Comparison of ENCODE assay signal across 8 cellular contexts in the genomic region with DNA sequence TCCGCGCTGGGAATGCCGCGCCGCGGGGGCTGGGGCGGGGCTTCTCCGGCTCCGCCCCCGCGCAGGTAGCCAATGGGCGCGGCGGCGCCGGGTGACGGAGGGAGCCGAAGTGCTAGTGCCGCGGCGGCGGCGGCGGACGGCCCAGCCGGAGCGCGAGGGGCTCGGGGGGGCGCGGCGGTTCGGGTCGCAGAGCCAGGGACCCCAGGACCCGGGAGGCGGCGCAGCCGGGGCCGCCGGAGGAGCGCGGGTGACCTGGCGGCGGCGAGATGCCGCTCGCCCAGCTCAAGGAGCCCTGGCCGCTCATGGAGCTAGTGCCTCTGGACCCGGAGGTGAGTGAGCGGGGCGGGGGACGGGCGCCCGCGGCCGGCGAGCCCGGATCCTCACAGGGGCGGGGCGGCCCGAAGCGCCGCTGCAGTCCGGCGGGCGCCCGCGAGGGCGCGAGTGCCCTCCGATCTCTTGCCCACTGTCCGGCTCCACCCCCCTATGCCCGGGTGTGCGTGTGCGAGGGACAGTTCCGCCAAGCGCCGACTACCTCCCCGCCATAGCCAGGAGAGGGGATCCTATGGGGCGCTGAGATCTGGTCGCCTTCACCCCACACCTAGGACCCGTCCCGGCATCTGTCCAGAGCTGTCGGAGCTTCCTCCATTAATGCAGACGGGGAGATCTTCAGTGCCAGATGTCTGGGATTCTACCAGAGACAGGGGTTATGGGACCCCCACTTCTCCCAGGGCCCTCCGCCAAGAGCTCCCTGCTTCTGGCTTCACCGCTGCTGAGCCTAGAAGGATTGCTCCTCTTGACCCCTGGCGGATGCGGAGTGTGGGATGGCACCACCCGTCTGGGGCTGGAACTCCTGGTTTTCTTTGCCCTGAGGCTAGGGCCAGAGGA. TPM values are rescaled to one million over a fixed set of nuclear protein-coding genes. Genes with fewer than 3 reads are reported as not detected.
A peak's percentile ranks its signal among the peaks of the same experiment; 100 is the strongest.
DNase-seq lines count a peak whose midpoint lies in the region; ATAC-seq, FAIRE-seq and TF ChIP-seq lines count a peak whose summit lies in the region.

A gene (plus strand): TSS at position 107 of the 885 bp plus-strand sequence. CDS start 160 bp downstream, at position 267.

- H3K27ac Mint-ChIP-seq in Caco-2 (ENCODE audit: unreplicated experiment) (peak within 1 kb of the TSS; percentile 87), nephron (peak within 1 kb of the TSS in 2 of 3 experiments; percentile 70 to 73)

- no peak for FAIRE-seq in RCC 7860 (lab: Jason Lieb, UNC)

- H3K36me3 Mint-ChIP-seq in Caco-2 (ENCODE audit: insufficient read depth, unreplicated experiment) = no peaks in the 10 kb centered on the region
- no peaks in the 10 kb centered on the region for H3K36me3 Mint-ChIP-seq in nephron (ENCODE audit: low read depth)

- peaks cover 18% of the 10 kb centered on the region for H3K4me1 ChIP-seq in Caco-2

- H3K4me3 Mint-ChIP-seq in Caco-2 (ENCODE audit: unreplicated experiment) (peak within 1 kb of the TSS; percentile 90), nephron (peak within 1 kb of the TSS; percentile 87 to 89 (median 87))

- POLR2A ChIA-PET in Caco-2 (lab: Charles Lee) = interaction anchor here (0.6 to 2.1 kb wide), 3 partner anchors 29 to 163 kb away, joined by 3 to 12 read pairs (median 6); no protein-coding TSS in a partner anchor

- no peaks in the 10 kb centered on the region for H3K27me3 Mint-ChIP-seq in Caco-2 (ENCODE audit: insufficient read depth, unreplicated experiment)
- H3K27me3 Mint-ChIP-seq in nephron (ENCODE audit: low read depth) = peaks cover 15% of the 10 kb centered on the region

- intact Hi-C loops in Caco-2 (cut with micrococcal nuclease; ENCODE audit: unreplicated experiment) = no loop called here

- peak within 1 kb of the TSS; percentile 48 for H3K27ac ChIP-seq in HL-60 (replicated peaks)

- DNase-seq in Caco-2 (peak; percentile 65 to 81), HL-60 (ENCODE audit: low read depth in 1 of 2, low spot score in 1 of 2) (peak in 1 of 2 experiments; percentile 45), RCC 7860 (ENCODE audit: low spot score) (peak; percentile 25), fibroblast of villous mesenchyme (ENCODE audit: low read depth) (peak; percentile 30), superior temporal gyrus (ENCODE audit: extremely low spot score) (peak; percentile 77)
- DNase-seq in activated T-helper 9 cell treated with anti-CD3 and anti-CD28 coated beads, Interleukin-2, amount 50 U/mL, for 16 hours (ENCODE audit: low read depth) = peak; percentile 54

- peak; percentile 73 for ATAC-seq in GM19455 (IDR thresholded peaks at IDR 0.05; ENCODE audit: unreplicated experiment)

- H3K4me3 ChIP-seq in Caco-2 (ENCODE audit: low read depth, low read length) (peak within 1 kb of the TSS; percentile 53), HL-60 (replicated peaks; ENCODE audit: insufficient read depth, low read length) (peak within 1 kb of the TSS; percentile 93), fibroblast of villous mesenchyme (ENCODE audit: low read depth, low read length) (peak within 1 kb of the TSS; percentile 67)

- H3K9me3 Mint-ChIP-seq in Caco-2 (ENCODE audit: unreplicated experiment) (no peaks in the 10 kb centered on the region), nephron (no peaks in the 10 kb centered on the region)

- H3K36me3 ChIP-seq in Caco-2 (ENCODE audit: control insufficient read depth, insufficient read depth, low read length) = no peaks in the 10 kb centered on the region

- no TSS peak for BruUV-seq in Caco-2 (replicated peaks; lab: Mats Ljungman, UMichigan)

- H3K9me3 ChIP-seq in Caco-2 = no peaks in the 10 kb centered on the region

- H3K27me3 ChIP-seq in Caco-2 (replicated peaks; ENCODE audit: control insufficient read depth, insufficient read depth, low read length) = no peaks in the 10 kb centered on the region
- no peaks in the 10 kb centered on the region for H3K27me3 ChIP-seq in HL-60 (ENCODE audit: insufficient read depth, poor library complexity, severe bottlenecking)

- no peaks in the 10 kb centered on the region for H3K4me1 Mint-ChIP-seq in Caco-2 (ENCODE audit: low read depth, unreplicated experiment)
- H3K4me1 Mint-ChIP-seq in nephron = peaks cover 4% of the 10 kb centered on the region

- CTCF ChIA-PET in Caco-2 (lab: Charles Lee) = interaction anchor here (0.6 to 1.7 kb wide), 6 partner anchors 8 to 335 kb away, joined by 3 to 15 read pairs (median 4); no protein-coding TSS in a partner anchor

- TF ChIP-seq CTCF in Caco-2 (IDR thresholded peaks at IDR 0.05; ENCODE audit: insufficient read depth in 1 of 2, low read depth in 1 of 2, low read length in 1 of 2, severe bottlenecking in 1 of 2, unreplicated experiment in 1 of 2) (no peak), HL-60 (IDR thresholded peaks at IDR 0.05; ENCODE audit: insufficient read depth, low read length) (no peak), fibroblast of villous mesenchyme (IDR thresholded peaks at IDR 0.05; ENCODE audit: insufficient read depth, low read depth, low read length) (no peak), nephron (IDR thresholded peaks at IDR 0.05; ENCODE audit: unreplicated experiment in 3 of 3) (no peak)

RNA-seq across cellular contexts. Expression of the gene that starts here (rescaled TPM):
- total RNA-seq in Caco-2 (2022) = 26.9 and 29.0 TPM in 2 replicates
- total RNA-seq in fibroblast of villous mesenchyme = 3.2 and 6.9 TPM in 2 replicates
